26 cellular contexts compared by ENCODE assay signal in genomic region chr4:43512253-43512652, GRCh38.
"Had no signal": no experiment of that assay in that cellular context is flagged by ENCODE, and none has a peak within 500 bp of the region (broad histone marks: within the 10 kb centered on the region; RNA-seq: fewer than 3 reads in every experiment).

No MANE protein-coding gene starts in this region.

- H3K4me2 ChIP-seq: PC-9 had no signal

- H3K4me1 ChIP-seq: adrenal gland, body of pancreas had no signal

- H2AFZ ChIP-seq: PC-9 had no signal

- H3K36me3 ChIP-seq: adrenal gland, SJCRH30 had no signal

- H3K9me3 ChIP-seq: adrenal gland, body of pancreas, SJCRH30 had no signal

- H3K4me1 Mint-ChIP-seq: activated CD4-positive, alpha-beta T cell treated with anti-CD3 and anti-CD28 coated beads, Interleukin-2, amount 10 ng/mL, durations not matched to agents 24 days and 14 days had no signal

- H3K27ac Mint-ChIP-seq: activated CD4-positive, alpha-beta T cell treated with anti-CD3 and anti-CD28 coated beads, Interleukin-2, amount 10 ng/mL, durations not matched to agents 24 days and 14 days; activated CD8-positive, alpha-beta T cell treated with anti-CD3 and anti-CD28 coated beads, Interleukin-2, amount 10 ng/mL, durations not matched to agents 7 days and 5 days; activated naive CD4-positive, alpha-beta T cell treated with anti-CD3 and anti-CD28 coated beads for 36 hours; activated naive CD4-positive, alpha-beta T cell treated with anti-CD3 and anti-CD28 coated beads, Interleukin-2, amount 50 U/mL, for 72 hours; activated T-cell treated with anti-CD3 and anti-CD28 coated beads, Interleukin-2, amount 50 U/mL, for 24 hours; activated T-helper 1 cell treated with anti-CD3 and anti-CD28 coated beads, Interleukin-12 subunit alpha, Interleukin-12 subunit beta, Interleukin-2, Interleukin-4 antibody, amounts not matched to agents 30 ng/mL and 10 ng/mL and 1 ng/mL, durations not matched to agents 14 hours and 24 hours and 36 hours had no signal

- H3K27ac ChIP-seq: adrenal gland, body of pancreas, PC-9, SJCRH30, SK-N-MC had no signal

- H3K4me3 Mint-ChIP-seq: activated CD4-positive, alpha-beta T cell treated with anti-CD3 and anti-CD28 coated beads, Interleukin-2, amount 10 ng/mL, durations not matched to agents 24 days and 14 days; activated CD8-positive, alpha-beta T cell treated with anti-CD3 and anti-CD28 coated beads, Interleukin-2, amount 10 ng/mL, durations not matched to agents 7 days and 5 days; activated naive CD4-positive, alpha-beta T cell treated with anti-CD3 and anti-CD28 coated beads for 36 hours; activated T-cell treated with anti-CD3 and anti-CD28 coated beads, Interleukin-2, amount 50 U/mL, for 24 hours; activated T-helper 1 cell treated with anti-CD3 and anti-CD28 coated beads, Interleukin-12 subunit alpha, Interleukin-12 subunit beta, Interleukin-2, Interleukin-4 antibody, amounts not matched to agents 30 ng/mL and 10 ng/mL and 1 ng/mL, durations not matched to agents 14 hours and 24 hours and 36 hours had no signal

- H3K9me3 Mint-ChIP-seq: activated CD4-positive, alpha-beta T cell treated with anti-CD3 and anti-CD28 coated beads, Interleukin-2, amount 10 ng/mL, durations not matched to agents 24 days and 14 days; activated T-helper 1 cell treated with anti-CD3 and anti-CD28 coated beads, Interleukin-12 subunit alpha, Interleukin-12 subunit beta, Interleukin-2, Interleukin-4 antibody, amounts not matched to agents 30 ng/mL and 10 ng/mL and 1 ng/mL, durations not matched to agents 14 hours and 24 hours and 36 hours had no signal

- ATAC-seq: activated CD8-positive, alpha-beta T cell treated with anti-CD3 and anti-CD28 coated beads, Interleukin-2, amount 10 ng/mL, durations not matched to agents 7 days and 5 days; activated naive CD4-positive, alpha-beta T cell treated with anti-CD3 and anti-CD28 coated beads, Interleukin-2, amount 50 U/mL, for 72 hours; body of pancreas had no signal

- H3K27me3 ChIP-seq: adrenal gland, body of pancreas, SJCRH30 had no signal

- DNase-seq: activated CD4-positive, alpha-beta T cell treated with anti-CD3 and anti-CD28 coated beads, Interleukin-2, amount 10 ng/mL, durations not matched to agents 24 days and 14 days; activated CD4-positive, alpha-beta T cell treated with anti-CD3 and anti-CD28 coated beads, Interleukin-2, amount 50 U/mL, for 48 hours; activated CD8-positive, alpha-beta T cell treated with anti-CD3 and anti-CD28 coated beads, Interleukin-2, amount 10 ng/mL, durations not matched to agents 7 days and 5 days; activated gamma-delta T cell treated with Interleukin-2 at 50 U/mL for 16 hours; activated naive CD4-positive, alpha-beta T cell treated with anti-CD3 and anti-CD28 coated beads for 36 hours; activated T-cell treated with anti-CD3 and anti-CD28 coated beads, Interleukin-2, amount 50 U/mL, for 24 hours; adrenal gland; body of pancreas; central memory CD4-positive, alpha-beta T cell; Karpas-422; KBM-7; NCI-H1105; NCI-H1417 treated with DMSO at 0.1 percent for 48 hours; NCI-H187 treated with DMSO at 0.1 percent for 48 hours; NCI-H2081; NCI-H226; NCI-H446 treated with DMSO at 0.1 percent for 48 hours; NCI-H524; NK-92 treated with Interleukin-12 subunit alpha and Interleukin-12 subunit beta, amount 100 ng/mL, for 24 hours; PC-9; SHP77; SJCRH30; T1000 had no signal

- H3K27me3 Mint-ChIP-seq: activated CD4-positive, alpha-beta T cell treated with anti-CD3 and anti-CD28 coated beads, Interleukin-2, amount 10 ng/mL, durations not matched to agents 24 days and 14 days; activated T-cell treated with anti-CD3 and anti-CD28 coated beads, Interleukin-2, amount 50 U/mL, for 24 hours had no signal

- H3K4me3 ChIP-seq: adrenal gland, body of pancreas, PC-9, SJCRH30, SK-N-MC had no signal
